ENCODE assay signal across 19 cellular contexts in genomic region chr4:78100060-78100459, GRCh38. TPM values are rescaled to one million over a fixed set of nuclear protein-coding genes. Genes with fewer than 3 reads are reported as not detected.
DNase-seq lines count a peak whose midpoint lies in the region; ATAC-seq and TF ChIP-seq lines count a peak whose summit lies in the region.
"Had no signal": no experiment of that assay in that cellular context is flagged by ENCODE, and none has a peak within 500 bp of the region (broad histone marks: within the 10 kb centered on the region; RNA-seq: fewer than 3 reads in every experiment).

No MANE protein-coding gene starts in this region.

- no peaks in the 10 kb centered on the region for H3K36me3 Mint-ChIP-seq in activated CD4-positive, alpha-beta T cell treated with anti-CD3 and anti-CD28 coated beads, Interleukin-2, amount 10 ng/mL, durations not matched to agents 24 days and 14 days (ENCODE audit: low read depth)

- no peaks in the 10 kb centered on the region for H3K79me2 ChIP-seq in trophoblast cell (ENCODE audit: control insufficient read depth, insufficient read depth, low read length, poor library complexity)

- no peaks in the 10 kb centered on the region for H3K27me3 Mint-ChIP-seq in activated CD4-positive, alpha-beta T cell treated with anti-CD3 and anti-CD28 coated beads, Interleukin-2, amount 10 ng/mL, durations not matched to agents 24 days and 14 days
- H3K27me3 Mint-ChIP-seq: activated CD4-positive, alpha-beta memory T cell treated with anti-CD3 and anti-CD28 coated beads, Interleukin-2, amount 10 ng/mL, durations not matched to agents 7 days and 5 days had no signal

- H3K27ac ChIP-seq in trophoblast cell (ENCODE audit: low read depth, low read length): peak overlapping the region; percentile 64

- no peaks in the 10 kb centered on the region for H3K27me3 ChIP-seq in trophoblast cell (ENCODE audit: insufficient read depth, low read length)

- H3K4ac ChIP-seq in trophoblast cell (ENCODE audit: low read depth, low read length): no peak overlapping the region

- no peak overlapping the region for H2BK12ac ChIP-seq in trophoblast cell (ENCODE audit: low read length)

- peaks cover 2% of the 10 kb centered on the region for H3K79me1 ChIP-seq in trophoblast cell (ENCODE audit: low read length)

- DNase-seq in AG10803 (ENCODE audit: low read depth): peak; percentile 45
- peak; percentile 93 for DNase-seq in LHCN-M2 (ENCODE audit: low read depth)
- DNase-seq in fibroblast of the conjunctiva (ENCODE audit: low read depth): peak; percentile 53
- no peak for DNase-seq in trophoblast cell
- no peak for DNase-seq in activated CD4-positive, alpha-beta T cell treated with anti-CD3 and anti-CD28 coated beads, Interleukin-2, amount 10 ng/mL, durations not matched to agents 24 days and 14 days
- DNase-seq in midbrain (lab: John Stamatoyannopoulos, UW): no peak
- DNase-seq: activated CD4-positive, alpha-beta memory T cell treated with anti-CD3 and anti-CD28 coated beads, Interleukin-2, amount 10 ng/mL, durations not matched to agents 7 days and 5 days; activated CD4-positive, CD25-positive, alpha-beta regulatory T cell; activated naive CD4-positive, alpha-beta T cell; activated T-cell treated with anti-CD3 and anti-CD28 coated beads, Interleukin-2, amount 50 U/mL, for 24 hours; amygdala; CD4-positive, alpha-beta T cell; erythroblast; GDM1; NCI-H1092 treated with DMSO at 0.1 percent for 48 hours; NCI-H510A treated with DMSO at 0.1 percent for 48 hours; retina had no signal

- ATAC-seq in GM21619 (IDR thresholded peaks at IDR 0.05; ENCODE audit: unreplicated experiment) (no peak), HG02759 (IDR thresholded peaks at IDR 0.05; ENCODE audit: unreplicated experiment) (no peak)

- H2AFZ ChIP-seq in trophoblast cell (ENCODE audit: insufficient read depth, low read length, poor library complexity): no peak overlapping the region

- no peaks in the 10 kb centered on the region for H3K4me1 Mint-ChIP-seq in activated CD4-positive, alpha-beta T cell treated with anti-CD3 and anti-CD28 coated beads, Interleukin-2, amount 10 ng/mL, durations not matched to agents 24 days and 14 days
- H3K4me1 Mint-ChIP-seq: activated CD4-positive, alpha-beta memory T cell treated with anti-CD3 and anti-CD28 coated beads, Interleukin-2, amount 10 ng/mL, durations not matched to agents 7 days and 5 days had no signal

- H3K18ac ChIP-seq in trophoblast cell (ENCODE audit: low read length): no peak overlapping the region

- no peak overlapping the region for H2AK5ac ChIP-seq in trophoblast cell (ENCODE audit: low read length)

- peaks cover 4% of the 10 kb centered on the region for H3K9me3 ChIP-seq in trophoblast cell (ENCODE audit: insufficient read depth, low read depth, low read length)

- H3K4me3 ChIP-seq in AG10803 (ENCODE audit: low read length) (no peak overlapping the region), trophoblast cell (ENCODE audit: low read depth, low read length) (no peak overlapping the region)

- H3K4me3 Mint-ChIP-seq in activated CD4-positive, alpha-beta T cell treated with anti-CD3 and anti-CD28 coated beads, Interleukin-2, amount 10 ng/mL, durations not matched to agents 24 days and 14 days: no peak overlapping the region
- H3K4me3 Mint-ChIP-seq: activated CD4-positive, alpha-beta memory T cell treated with anti-CD3 and anti-CD28 coated beads, Interleukin-2, amount 10 ng/mL, durations not matched to agents 7 days and 5 days; activated T-cell treated with anti-CD3 and anti-CD28 coated beads, Interleukin-2, amount 50 U/mL, for 24 hours; CD4-positive, alpha-beta T cell had no signal

- H3K14ac ChIP-seq in trophoblast cell (ENCODE audit: low read length): no peak overlapping the region

- no peak overlapping the region for H4K12ac ChIP-seq in trophoblast cell (ENCODE audit: low read depth, low read length)

- no peak overlapping the region for H2BK5ac ChIP-seq in trophoblast cell (ENCODE audit: low read depth, low read length, poor library complexity)

- H4K8ac ChIP-seq in trophoblast cell (ENCODE audit: low read depth, low read length): no peak overlapping the region

- H3K27ac Mint-ChIP-seq in activated CD4-positive, alpha-beta T cell treated with anti-CD3 and anti-CD28 coated beads, Interleukin-2, amount 10 ng/mL, durations not matched to agents 24 days and 14 days: no peak overlapping the region
- H3K27ac Mint-ChIP-seq: activated CD4-positive, alpha-beta memory T cell treated with anti-CD3 and anti-CD28 coated beads, Interleukin-2, amount 10 ng/mL, durations not matched to agents 7 days and 5 days; activated T-cell treated with anti-CD3 and anti-CD28 coated beads, Interleukin-2, amount 50 U/mL, for 24 hours; CD4-positive, alpha-beta T cell had no signal

- H3K23ac ChIP-seq in trophoblast cell (ENCODE audit: low read length): no peak overlapping the region

- H3K9ac ChIP-seq in trophoblast cell (ENCODE audit: low read length): no peak overlapping the region

- H4K91ac ChIP-seq in trophoblast cell (ENCODE audit: low read depth, low read length): no peak overlapping the region

- peaks cover 6 to 10% of the 10 kb centered on the region in 2 experiments for H3K4me1 ChIP-seq in trophoblast cell (ENCODE audit: control insufficient read depth in 1 of 2, insufficient read depth in 2 of 2, low read length in 2 of 2)

- H3K36me3 ChIP-seq in trophoblast cell (ENCODE audit: control insufficient read depth in 1 of 2, insufficient read depth in 2 of 2, low read length in 2 of 2): peaks cover 6 to 14% of the 10 kb centered on the region in 2 experiments

- TF ChIP-seq CTCF in AG10803 (conservative IDR thresholded peaks at IDR 0.05; ENCODE audit: low read length): no peak

- peaks cover 2% of the 10 kb centered on the region for H3K9me3 Mint-ChIP-seq in activated CD4-positive, alpha-beta T cell treated with anti-CD3 and anti-CD28 coated beads, Interleukin-2, amount 10 ng/mL, durations not matched to agents 24 days and 14 days
- H3K9me3 Mint-ChIP-seq: activated CD4-positive, alpha-beta memory T cell treated with anti-CD3 and anti-CD28 coated beads, Interleukin-2, amount 10 ng/mL, durations not matched to agents 7 days and 5 days had no signal

- no peak overlapping the region for H2BK120ac ChIP-seq in trophoblast cell (ENCODE audit: insufficient read depth, low read length, poor library complexity)

- no peak overlapping the region for H3K4me2 ChIP-seq in trophoblast cell (ENCODE audit: low read length)

- intact Hi-C loops in activated CD4-positive, alpha-beta T cell treated with anti-CD3 and anti-CD28 coated beads, Interleukin-2, amount 10 ng/mL, durations not matched to agents 24 days and 14 days (cut with micrococcal nuclease): no loop called here

RNA-seq across cellular contexts. Expression of gene FRAS1, which starts 42.9 kb away (rescaled TPM):
- total RNA-seq in LHCN-M2 (2014; rRNA removed): 1.9 and 3.0 TPM in 2 replicates
- 4.8 TPM for polyA plus RNA-seq in LHCN-M2 (2012)
- polyA plus RNA-seq in trophoblast cell (2013): 51.1 and 52.1 TPM in 2 replicates
- total RNA-seq in activated CD4-positive, alpha-beta T cell treated with anti-CD3 and anti-CD28 coated beads, Interleukin-2, amount 10 ng/mL, durations not matched to agents 24 days and 14 days: not detected in 2 replicates
- total RNA-seq: activated CD4-positive, alpha-beta memory T cell treated with anti-CD3 and anti-CD28 coated beads, Interleukin-2, amount 10 ng/mL, durations not matched to agents 7 days and 5 days; CD4-positive, alpha-beta T cell had no signal

Comparison
In these comparisons a context has a peak if more than half of its experiments do, and no peak if none do; other contexts are left out.
1. DNase-seq: peak in AG10803 (single experiment), LHCN-M2 (single experiment) and fibroblast of the conjunctiva (single experiment); none in trophoblast cell (0 of 2), activated CD4-positive, alpha-beta T cell treated with anti-CD3 and anti-CD28 coated beads, Interleukin-2, amount 10 ng/mL, durations not matched to agents 24 days and 14 days (single experiment) and midbrain (single experiment).